8 cellular contexts compared by ENCODE assay signal in genomic region chr1:12619396-12620141, GRCh38. TPM values are rescaled to one million over a fixed set of nuclear protein-coding genes. Genes with fewer than 3 reads are reported as not detected.
A peak's percentile ranks its signal among the peaks of the same experiment; 100 is the strongest.
DNase-seq lines count a peak whose midpoint lies in the region; ATAC-seq, FAIRE-seq and TF ChIP-seq lines count a peak whose summit lies in the region.

No MANE protein-coding gene starts in this region.

- H3K4me2 ChIP-seq in PC-3 (ENCODE audit: low read length), result peak overlapping the region; percentile 91

- H3K27me3 Mint-ChIP-seq in activated T-cell treated with anti-CD3 and anti-CD28 coated beads, Interleukin-2, amount 50 U/mL, for 4 hours (ENCODE audit: low read depth), result peaks cover 2% of the 10 kb centered on the region

- H3K4me3 ChIP-seq in PC-3 (ENCODE audit: low read length), result peak overlapping the region; percentile 83
- peak overlapping the region; percentile 59 to 82 for H3K4me3 ChIP-seq in muscle layer of colon (ENCODE audit: low read depth in 1 of 2, low read length in 2 of 2)

- H3K79me2 ChIP-seq in PC-3 (ENCODE audit: low read length), result peaks cover 53% of the 10 kb centered on the region

- peaks cover 48% of the 10 kb centered on the region for H3K4me1 Mint-ChIP-seq in activated T-cell treated with anti-CD3 and anti-CD28 coated beads, Interleukin-2, amount 50 U/mL, for 4 hours (ENCODE audit: low read depth)

- POLR2A ChIA-PET in PC-3 (lab: Charles Lee; ENCODE audit: unreplicated experiment), result interaction anchor here (0.6 to 1.4 kb wide), 4 partner anchors 24 to 305 kb away, joined by 3 to 14 read pairs (median 8); no protein-coding TSS in a partner anchor

- peak overlapping the region; percentile 86 for H2AFZ ChIP-seq in PC-3 (ENCODE audit: low read length)

- peak overlapping the region; percentile 95 for H3K9ac ChIP-seq in PC-3 (ENCODE audit: low read length)
- H3K9ac ChIP-seq in muscle layer of colon (ENCODE audit: low read length), result peak overlapping the region; percentile 88

- no peaks in the 10 kb centered on the region for H3K27me3 ChIP-seq in PC-3 (ENCODE audit: low read length)
- no peaks in the 10 kb centered on the region for H3K27me3 ChIP-seq in muscle layer of colon (ENCODE audit: control insufficient read depth in 1 of 2, insufficient read depth in 2 of 2, low read length in 2 of 2)

- no peaks in the 10 kb centered on the region for H3K9me3 Mint-ChIP-seq in activated T-cell treated with anti-CD3 and anti-CD28 coated beads, Interleukin-2, amount 50 U/mL, for 4 hours

- peaks cover under 1% of the 10 kb centered on the region for H3K36me3 Mint-ChIP-seq in activated T-cell treated with anti-CD3 and anti-CD28 coated beads, Interleukin-2, amount 50 U/mL, for 4 hours (ENCODE audit: insufficient read depth)

- peak overlapping the region; percentile 97 for H3K4me3 Mint-ChIP-seq in activated T-cell treated with anti-CD3 and anti-CD28 coated beads, Interleukin-2, amount 50 U/mL, for 4 hours

- FAIRE-seq in HTR-8/SVneo (lab: Jason Lieb, UNC), result no peak

- BruUV-seq in PC-3 (replicated peaks; lab: Mats Ljungman, UMichigan), result no TSS peak

- no peaks in the 10 kb centered on the region for H3F3A ChIP-seq in PC-3 (ENCODE audit: low read length, unreplicated experiment)

- H4K20me1 ChIP-seq in PC-3 (ENCODE audit: low read length), result peaks cover 12% of the 10 kb centered on the region

- ATAC-seq in PC-3, result peak; percentile 31
- peak; percentile 46 to 51 for ATAC-seq in activated T-cell treated with anti-CD3 and anti-CD28 coated beads, Interleukin-2, amount 50 U/mL, for 4 hours
- ATAC-seq in esophagus mucosa, result peak; percentile 63
- no peak for ATAC-seq in GM18868 (IDR thresholded peaks at IDR 0.05; ENCODE audit: unreplicated experiment)

- H3K9me3 ChIP-seq in PC-3 (ENCODE audit: low read length) (no peaks in the 10 kb centered on the region), muscle layer of colon (ENCODE audit: low read length) (no peaks in the 10 kb centered on the region)

- CTCF ChIA-PET in PC-3 (lab: Charles Lee), result interaction anchor here (0.5 to 2.1 kb wide), 7 partner anchors 18 to 212 kb away, joined by 3 to 10 read pairs (median 5); no protein-coding TSS in a partner anchor

- TF ChIP-seq CTCF in PC-3 (conservative IDR thresholded peaks at IDR 0.05; ENCODE audit: low read depth, low read length), result peak; percentile 92

- intact Hi-C loops in PC-3 (cut with micrococcal nuclease), result loop anchor here (1.0 to 5.0 kb wide), 7 partner anchors 38 to 305 kb away; no protein-coding TSS in a partner anchor

- H3K4me1 ChIP-seq in PC-3 (ENCODE audit: insufficient read depth, low read length) (peaks cover 24% of the 10 kb centered on the region), muscle layer of colon (ENCODE audit: insufficient read depth, low read length) (peaks cover 54% of the 10 kb centered on the region)

- H3K36me3 ChIP-seq in PC-3 (ENCODE audit: low read depth, low read length), result no peaks in the 10 kb centered on the region; the same call in 1 of the 2 replicates
- H3K36me3 ChIP-seq in muscle layer of colon (ENCODE audit: insufficient read depth, low read length), result no peaks in the 10 kb centered on the region

- peak overlapping the region; percentile 91 for H3K27ac ChIP-seq in PC-3 (ENCODE audit: low read length)
- peak overlapping the region; percentile 97 for H3K27ac ChIP-seq in muscle layer of colon (ENCODE audit: low read depth, low read length)

- no peaks in the 10 kb centered on the region for H3K9me2 ChIP-seq in PC-3 (replicated peaks; ENCODE audit: low read length)

- DNase-seq in GM04504 (ENCODE audit: low read depth) (peak; percentile 78), HTR-8/SVneo (ENCODE audit: insufficient read length, low spot score) (peak; percentile 67), PC-3 (peak; percentile 88)
- DNase-seq in activated T-cell treated with anti-CD3 and anti-CD28 coated beads, Interleukin-2, amount 50 U/mL, for 4 hours, result peak; percentile 75
- DNase-seq in stimulated activated CD8-positive, alpha-beta memory T cell treated with anti-CD3 and anti-CD28 coated beads, Interleukin-7, amount 100 ng/mL, for 4 hours (ENCODE audit: low read depth in 2 of 2), result peak; percentile 56 to 62

RNA-seq across cellular contexts. Expression of gene DHRS3, which starts 1.6 kb away (rescaled TPM):
- 105 and 116 TPM in 2 replicates for total RNA-seq in PC-3 (2014; rRNA removed)
- 10 to 100 TPM; 60.4 to 72.6 (median 69.9) TPM for total RNA-seq in activated T-cell treated with anti-CD3 and anti-CD28 coated beads, Interleukin-2, amount 50 U/mL, for 4 hours
- total RNA-seq in esophagus mucosa, result 116 TPM

RNA-seq across cellular contexts. Expression of gene AADACL4, which starts 24.3 kb away (rescaled TPM):
- total RNA-seq in PC-3 (2014; rRNA removed) (not detected in 2 replicates), esophagus mucosa (not detected)
- not detected for total RNA-seq in activated T-cell treated with anti-CD3 and anti-CD28 coated beads, Interleukin-2, amount 50 U/mL, for 4 hours
